Comparison of ENCODE assay signal across 9 cellular contexts in genomic region chr12:49966511-49967041, GRCh38. TPM values are rescaled to one million over a fixed set of nuclear protein-coding genes. Genes with fewer than 3 reads are reported as not detected.
DNase-seq lines count a peak whose midpoint lies in the region; ATAC-seq and TF ChIP-seq lines count a peak whose summit lies in the region.
"Had no signal": no experiment of that assay in that cellular context is flagged by ENCODE, and none has a peak within 500 bp of the region (broad histone marks: within the 10 kb centered on the region; RNA-seq: fewer than 3 reads in every experiment).

No MANE protein-coding gene starts in this region.

- CTCF ChIA-PET in CD8-positive, alpha-beta T cell (lab: Charles Lee), result interaction anchor here (0.5 to 5.8 kb wide), 44 partner anchors 8 to 1955 kb away, joined by 3 to 96 read pairs (median 5); partner anchors contain the start of genes AQP2, ASIC1, COX14 and RACGAP1
- CTCF ChIA-PET in HCT116 (lab: Charles Lee), result interaction anchor here (0.6 to 4.0 kb wide), 34 partner anchors 8 to 351 kb away, joined by 3 to 65 read pairs (median 4); partner anchors contain the start of genes BCDIN3D, COX14, RACGAP1 and SMARCD1

- no peaks in the 10 kb centered on the region for H3K9me3 Mint-ChIP-seq in CD8-positive, alpha-beta T cell
- H3K9me3 Mint-ChIP-seq in natural killer cell treated with Interleukin-12 subunit alpha and Interleukin-12 subunit beta and Interleukin-15 and Interleukin-18, amount 100 ng/mL, for 72 hours, result no peaks in the 10 kb centered on the region

- no peaks in the 10 kb centered on the region for H3K9me2 ChIP-seq in HCT116 (ENCODE audit: insufficient read depth)

- no peak overlapping the region for H3K4me3 ChIP-seq in CD8-positive, alpha-beta T cell (ENCODE audit: low read depth, low read length)
- H3K4me3 ChIP-seq in HCT116 (replicated peaks in 1 of 2; ENCODE audit: low read depth in 1 of 2, low read length in 2 of 2) (peak overlapping the region in 1 of 2 experiments; percentile 56; a peak in 2 of 4 replicates), WERI-Rb-1 (ENCODE audit: low read depth, low read length) (peak overlapping the region; percentile 59; the same call in 1 of the 2 replicates)

- peaks cover 6% of the 10 kb centered on the region for H3K4me1 Mint-ChIP-seq in CD8-positive, alpha-beta T cell (ENCODE audit: low read depth)
- peaks cover 0 to 3% of the 10 kb centered on the region in 2 donors for H3K4me1 Mint-ChIP-seq in natural killer cell treated with Interleukin-12 subunit alpha and Interleukin-12 subunit beta and Interleukin-15 and Interleukin-18, amount 100 ng/mL, for 72 hours (ENCODE audit: low read depth in 2 of 2)

- DNase-seq in CD8-positive, alpha-beta T cell, result no peak
- DNase-seq in HCT116 (ENCODE audit: low read depth, low spot score) (no peak), WERI-Rb-1 (no peak), NCI-H2196 treated with DMSO at 0.1 percent for 48 hours (lab: John Stamatoyannopoulos, UW; ENCODE audit: unreplicated experiment) (no peak)
- no peak for DNase-seq in natural killer cell treated with Interleukin-12 subunit alpha and Interleukin-12 subunit beta and Interleukin-15 and Interleukin-18, amount 100 ng/mL, for 72 hours (ENCODE audit: low spot score)

- POLR2A ChIA-PET in CD8-positive, alpha-beta T cell (lab: Charles Lee), result no interaction called here
- POLR2A ChIA-PET in HCT116 (lab: Charles Lee), result interaction anchor here (1.4 kb wide), 1 partner anchor 72 kb away, joined by 3 read pairs; no protein-coding TSS in a partner anchor

- no peak for TF ChIP-seq CTCF in CD8-positive, alpha-beta T cell (IDR thresholded peaks at IDR 0.05)
- TF ChIP-seq CTCF in HCT116 (IDR thresholded peaks at IDR 0.05 in 2 of 3, conservative IDR thresholded peaks at IDR 0.05 in 1 of 3; ENCODE audit: borderline replicate concordance in 1 of 3, insufficient read depth in 1 of 3, low read depth in 2 of 3, low read length in 2 of 3), result no peak
- no peak for TF ChIP-seq CTCF in WERI-Rb-1 (IDR thresholded peaks at IDR 0.05; ENCODE audit: low read depth, low read length)

- H3K4me2 ChIP-seq in HCT116 (ENCODE audit: low read length), result peak overlapping the region; percentile 92

- H2AFZ ChIP-seq in HCT116 (ENCODE audit: low read depth, low read length, poor library complexity, severe bottlenecking), result no peak overlapping the region

- no peak for TF ChIP-seq RAD21 in HCT116 (IDR thresholded peaks at IDR 0.05; ENCODE audit: low read depth)

- no peaks in the 10 kb centered on the region for H3K9me3 ChIP-seq in CD8-positive, alpha-beta T cell (ENCODE audit: low read length)
- no peaks in the 10 kb centered on the region for H3K9me3 ChIP-seq in HCT116 (ENCODE audit: control insufficient read depth in 1 of 2, insufficient read depth in 1 of 2, low read depth in 1 of 2, low read length in 2 of 2)
- H3K9me3 ChIP-seq in WERI-Rb-1 (ENCODE audit: severe bottlenecking), result no peaks in the 10 kb centered on the region
- H3K9me3 ChIP-seq: esophagus muscularis mucosa had no signal

- no peak for ATAC-seq in CD8-positive, alpha-beta T cell
- ATAC-seq in HCT116 (peak; percentile 3), HG03097 (IDR thresholded peaks at IDR 0.05; ENCODE audit: low FRiP score, unreplicated experiment) (no peak), GM21786 (IDR thresholded peaks at IDR 0.05; ENCODE audit: unreplicated experiment) (no peak)
- no peak for ATAC-seq in natural killer cell treated with Interleukin-12 subunit alpha and Interleukin-12 subunit beta and Interleukin-15 and Interleukin-18, amount 100 ng/mL, for 72 hours

- no peak overlapping the region for H3K9ac ChIP-seq in HCT116 (ENCODE audit: low read length)

- no peak overlapping the region for H3K27ac Mint-ChIP-seq in CD8-positive, alpha-beta T cell
- peak overlapping the region in 1 of 2 donors; percentile 62 for H3K27ac Mint-ChIP-seq in natural killer cell treated with Interleukin-12 subunit alpha and Interleukin-12 subunit beta and Interleukin-15 and Interleukin-18, amount 100 ng/mL, for 72 hours

- RAD21 ChIA-PET in HCT116 (lab: Charles Lee; ENCODE audit: low non-redundant PET in 1 of 2, low total read pairs in 2 of 2, uncharacterized antibody in 2 of 2, unreplicated experiment in 2 of 2), result interaction anchor here (0.6 to 2.0 kb wide), 7 partner anchors 90 to 104 kb away, joined by 3 to 9 read pairs (median 6); no protein-coding TSS in a partner anchor

- intact Hi-C loops in CD8-positive, alpha-beta T cell (cut with DNase I, micrococcal nuclease), result loop anchor here (1.0 to 2.0 kb wide), 4 partner anchors 73 to 208 kb away; no protein-coding TSS in a partner anchor
- intact Hi-C loops in HCT116 (cut with micrococcal nuclease), result loop anchor here (1.0 to 10.0 kb wide), 5 partner anchors 90 to 208 kb away; no protein-coding TSS in a partner anchor

- H3K4me1 ChIP-seq in CD8-positive, alpha-beta T cell (ENCODE audit: insufficient read depth, low read length), result peaks cover 9% of the 10 kb centered on the region
- H3K4me1 ChIP-seq in HCT116 (ENCODE audit: control insufficient read depth in 1 of 2, insufficient read depth in 2 of 2, low read length in 2 of 2), result peaks cover 10 to 31% of the 10 kb centered on the region in 2 experiments

- H3K36me3 ChIP-seq in CD8-positive, alpha-beta T cell (ENCODE audit: insufficient read depth, low read length), result no peaks in the 10 kb centered on the region
- no peaks in the 10 kb centered on the region for H3K36me3 ChIP-seq in HCT116 (ENCODE audit: control insufficient read depth in 1 of 2, insufficient read depth in 2 of 2, low read length in 2 of 2)
- no peaks in the 10 kb centered on the region for H3K36me3 ChIP-seq in WERI-Rb-1
- H3K36me3 ChIP-seq: esophagus muscularis mucosa had no signal

- H3K79me2 ChIP-seq in HCT116 (ENCODE audit: insufficient read depth, low read length), result no peaks in the 10 kb centered on the region

- no peaks in the 10 kb centered on the region for H4K20me1 ChIP-seq in HCT116 (ENCODE audit: insufficient read depth)

- peaks cover 4% of the 10 kb centered on the region for H3K27me3 ChIP-seq in CD8-positive, alpha-beta T cell (ENCODE audit: insufficient read depth, low read length)
- H3K27me3 ChIP-seq in HCT116 (ENCODE audit: insufficient read depth, low read length) (0 out of 2 replicates have a peak, but pooled peaks cover 5% of the 10 kb centered on the region), WERI-Rb-1 (ENCODE audit: insufficient read depth, low read depth, severe bottlenecking) (no peaks in the 10 kb centered on the region)

- no TSS peak for BruUV-seq in HCT116 (replicated peaks; lab: Mats Ljungman, UMichigan)

- H3K4me3 Mint-ChIP-seq in CD8-positive, alpha-beta T cell, result peak overlapping the region; percentile 58
- H3K4me3 Mint-ChIP-seq in natural killer cell treated with Interleukin-12 subunit alpha and Interleukin-12 subunit beta and Interleukin-15 and Interleukin-18, amount 100 ng/mL, for 72 hours, result peak overlapping the region; percentile 65

- no peak for TF ChIP-seq POLR2A in HCT116 (IDR thresholded peaks at IDR 0.05; ENCODE audit: borderline replicate concordance, extremely low read depth, insufficient read depth, insufficient read length)

- H3K27me3 Mint-ChIP-seq in CD8-positive, alpha-beta T cell (ENCODE audit: low read depth), result peaks cover 39% of the 10 kb centered on the region
- H3K27me3 Mint-ChIP-seq in natural killer cell treated with Interleukin-12 subunit alpha and Interleukin-12 subunit beta and Interleukin-15 and Interleukin-18, amount 100 ng/mL, for 72 hours, result peaks cover 27 to 28% of the 10 kb centered on the region in 2 donors

- H3K36me3 Mint-ChIP-seq in CD8-positive, alpha-beta T cell, result no peaks in the 10 kb centered on the region
- H3K36me3 Mint-ChIP-seq in natural killer cell treated with Interleukin-12 subunit alpha and Interleukin-12 subunit beta and Interleukin-15 and Interleukin-18, amount 100 ng/mL, for 72 hours, result no peaks in the 10 kb centered on the region

- no peak overlapping the region for H3K27ac ChIP-seq in CD8-positive, alpha-beta T cell (ENCODE audit: low read depth, low read length)
- H3K27ac ChIP-seq in HCT116 (ENCODE audit: low read depth, low read length) (no peak overlapping the region; the same call in 1 of the 2 replicates), WERI-Rb-1 (peak overlapping the region; percentile 3; the same call in 1 of the 2 replicates)
- H3K27ac ChIP-seq: esophagus muscularis mucosa, HL-60 had no signal

TF ChIP-seq in HCT116, 20 proteins besides CTCF, POLR2A, EP300 and RAD21 (continues in another document):
- TF ChIP-seq ELF1 (IDR thresholded peaks at IDR 0.05; ENCODE audit: borderline replicate concordance, low read depth) (no peak), POLR2AphosphoS5 (IDR thresholded peaks at IDR 0.05; ENCODE audit: low read depth, low read length) (no peak), EGR1 (IDR thresholded peaks at IDR 0.05; ENCODE audit: low read depth) (no peak), FOSL1 (IDR thresholded peaks at IDR 0.05; ENCODE audit: low read depth) (no peak)

RNA-seq across cellular contexts. Expression of gene AQP5, which starts 4.9 kb away (rescaled TPM):
- not detected for total RNA-seq in CD8-positive, alpha-beta T cell
- not detected for total RNA-seq in HCT116 (2021; ENCODE audit: unreplicated experiment)
- 0.05 TPM in 1 of 2 replicates, not detected in the other for polyA plus RNA-seq in HCT116 (2012)
- not detected for total RNA-seq in natural killer cell treated with Interleukin-12 subunit alpha and Interleukin-12 subunit beta and Interleukin-15 and Interleukin-18, amount 100 ng/mL, for 72 hours

RNA-seq across cellular contexts. Expression of gene AQP6, which starts 6.2 kb away (rescaled TPM):
- total RNA-seq in CD8-positive, alpha-beta T cell, result not detected
- not detected for total RNA-seq in HCT116 (2021; ENCODE audit: unreplicated experiment)
- polyA plus RNA-seq in HCT116 (2012), result 0.10 TPM in 2 replicates
- total RNA-seq in natural killer cell treated with Interleukin-12 subunit alpha and Interleukin-12 subunit beta and Interleukin-15 and Interleukin-18, amount 100 ng/mL, for 72 hours, result not detected

RNA-seq across cellular contexts. Expression of gene AQP2, which starts 16.0 kb away (rescaled TPM):
- not detected for total RNA-seq in CD8-positive, alpha-beta T cell
- total RNA-seq in HCT116 (2021; ENCODE audit: unreplicated experiment), result not detected
- not detected in 2 replicates for polyA plus RNA-seq in HCT116 (2012)
- not detected for total RNA-seq in natural killer cell treated with Interleukin-12 subunit alpha and Interleukin-12 subunit beta and Interleukin-15 and Interleukin-18, amount 100 ng/mL, for 72 hours
- total RNA-seq: esophagus muscularis mucosa had no signal

RNA-seq across cellular contexts. Expression of gene RACGAP1, which starts 58.7 kb away (rescaled TPM):
- total RNA-seq in CD8-positive, alpha-beta T cell, result 1 to 10 TPM; 2.2 to 2.8 TPM
- total RNA-seq in HCT116 (2021; ENCODE audit: unreplicated experiment), result 147 TPM
- polyA plus RNA-seq in HCT116 (2012), result 132 and 143 TPM in 2 replicates
- total RNA-seq in natural killer cell treated with Interleukin-12 subunit alpha and Interleukin-12 subunit beta and Interleukin-15 and Interleukin-18, amount 100 ng/mL, for 72 hours, result 100 to 1,000 TPM in 1 of 2 donors, 10 to 100 TPM in 1; 72.2 to 107 TPM
